Comparison of ENCODE assay signal across 1 cellular context in the genomic region with DNA sequence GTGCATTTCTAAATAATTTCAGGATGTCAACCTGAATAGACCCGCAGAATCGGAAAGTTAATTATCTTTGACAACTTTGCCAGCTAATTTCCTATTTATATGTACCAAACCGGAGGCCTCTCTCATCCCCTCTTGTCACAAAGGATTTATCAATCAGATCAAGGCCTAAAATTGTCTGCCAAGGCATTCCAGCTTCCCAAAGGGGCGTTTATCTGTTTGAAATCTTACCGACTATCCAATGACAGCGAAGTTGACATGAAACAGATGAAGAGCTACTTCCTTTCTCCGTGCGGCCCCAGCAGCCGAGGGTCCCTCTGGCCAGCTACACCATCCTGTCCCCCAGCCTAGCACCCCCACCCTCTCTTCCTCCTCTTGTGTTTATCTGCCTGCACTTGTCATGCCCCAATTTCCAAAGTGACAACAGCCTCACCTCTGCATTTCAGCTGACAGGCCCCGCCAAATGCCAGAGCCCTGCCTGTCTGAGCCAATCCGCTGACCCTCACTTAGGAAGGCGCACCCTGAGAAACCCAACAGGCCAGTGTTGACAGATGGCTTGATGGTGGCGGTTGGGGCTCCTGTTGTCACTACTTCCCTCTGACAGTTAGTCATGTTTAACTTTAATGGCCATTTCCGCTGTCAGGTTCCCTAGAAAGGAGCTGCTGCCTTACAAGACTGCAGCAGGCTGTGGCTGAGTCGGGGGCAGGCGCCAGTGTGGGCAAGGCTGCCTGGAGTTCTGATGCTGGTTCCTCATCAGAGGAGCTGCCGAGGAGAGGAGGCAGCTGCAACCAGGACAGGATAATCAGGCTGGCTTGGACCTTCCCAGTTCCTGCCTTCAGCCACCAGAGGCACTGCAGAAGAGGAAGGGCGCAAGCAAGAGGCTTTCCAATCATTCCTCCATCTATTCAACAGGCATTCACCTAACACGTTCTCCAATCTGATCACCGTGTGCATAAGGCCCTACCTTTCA.
TF ChIP-seq lines count a peak whose summit lies in the region.

No MANE protein-coding gene starts in this region.

TF ChIP-seq in IMR-90, 13 proteins besides CTCF, POLR2A, EP300 and RAD21 (continued from another document):
- TF ChIP-seq ELK1 (IDR thresholded peaks at IDR 0.05; ENCODE audit: borderline replicate concordance, low read depth, low read length): no peak
- no peak for TF ChIP-seq RFX5 (IDR thresholded peaks at IDR 0.05; ENCODE audit: low read depth, low read length)
- no peak for TF ChIP-seq FOS (IDR thresholded peaks at IDR 0.05; ENCODE audit: low read depth, low read length)
- no peak for TF ChIP-seq MAFK (IDR thresholded peaks at IDR 0.05; ENCODE audit: low read depth, low read length)
- TF ChIP-seq MAZ (IDR thresholded peaks at IDR 0.05; ENCODE audit: borderline replicate concordance, low read depth, low read length): no peak
- TF ChIP-seq MXI1 (IDR thresholded peaks at IDR 0.05; ENCODE audit: borderline replicate concordance, low read depth, low read length): no peak
- TF ChIP-seq CHD1 (IDR thresholded peaks at IDR 0.05; ENCODE audit: low read depth, low read length): no peak
- no peak; the same call in 1 of the 2 replicates for TF ChIP-seq SMC3 (IDR thresholded peaks at IDR 0.05; ENCODE audit: low read depth, low read length)
- TF ChIP-seq CEBPB (IDR thresholded peaks at IDR 0.05; ENCODE audit: low read depth, low read length): no peak
- no peak for TF ChIP-seq BHLHE40 (IDR thresholded peaks at IDR 0.05; ENCODE audit: low read depth, low read length)
- no peak for TF ChIP-seq RCOR1 (IDR thresholded peaks at IDR 0.05; ENCODE audit: insufficient replicate concordance, low read length)
- TF ChIP-seq, protein P1, sequence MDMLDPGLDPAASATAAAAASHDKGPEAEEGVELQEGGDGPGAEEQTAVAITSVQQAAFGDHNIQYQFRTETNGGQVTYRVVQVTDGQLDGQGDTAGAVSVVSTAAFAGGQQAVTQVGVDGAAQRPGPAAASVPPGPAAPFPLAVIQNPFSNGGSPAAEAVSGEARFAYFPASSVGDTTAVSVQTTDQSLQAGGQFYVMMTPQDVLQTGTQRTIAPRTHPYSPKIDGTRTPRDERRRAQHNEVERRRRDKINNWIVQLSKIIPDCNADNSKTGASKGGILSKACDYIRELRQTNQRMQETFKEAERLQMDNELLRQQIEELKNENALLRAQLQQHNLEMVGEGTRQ (IDR thresholded peaks at IDR 0.05; ENCODE audit: low read depth, low read length): no peak
